ENCODE assay signal across 10 cellular contexts in genomic region chr1:10685851-10686403, GRCh38.
DNase-seq lines count a peak whose midpoint lies in the region; ATAC-seq and TF ChIP-seq lines count a peak whose summit lies in the region.
"Had no signal": no experiment of that assay in that cellular context is flagged by ENCODE, and none has a peak within 500 bp of the region (broad histone marks: within the 10 kb centered on the region; RNA-seq: fewer than 3 reads in every experiment).

No MANE protein-coding gene starts in this region.

- H3K9me3 Mint-ChIP-seq in activated naive CD4-positive, alpha-beta T cell treated with anti-CD3 and anti-CD28 coated beads, Interleukin-2, amount 50 U/mL, for 72 hours = no peaks in the 10 kb centered on the region
- H3K9me3 Mint-ChIP-seq: activated T-helper 1 cell treated with anti-CD3 and anti-CD28 coated beads, Interleukin-12 subunit alpha, Interleukin-12 subunit beta, Interleukin-2, Interleukin-4 antibody, amounts not matched to agents 30 ng/mL and 10 ng/mL and 1 ng/mL, durations not matched to agents 14 hours and 24 hours and 36 hours had no signal

- peaks cover 0 to 36% (median 0%) of the 10 kb centered on the region in 3 donors for H3K36me3 ChIP-seq in esophagus squamous epithelium
- H3K36me3 ChIP-seq in mucosa of rectum (ENCODE audit: control insufficient read depth in 2 of 2, insufficient read depth in 2 of 2, low read length in 2 of 2) = peaks cover 0 to 3% of the 10 kb centered on the region in 2 donors
- H3K36me3 ChIP-seq in tibial artery = no peaks in the 10 kb centered on the region

- no peaks in the 10 kb centered on the region for H3K36me3 Mint-ChIP-seq in activated naive CD4-positive, alpha-beta T cell treated with anti-CD3 and anti-CD28 coated beads, Interleukin-2, amount 50 U/mL, for 72 hours

- WGBS in esophagus squamous epithelium, 2 donors = 82 to 100% methylated on average over 1 to 4 of the region's 11 CpGs

- TF ChIP-seq POLR2A in esophagus squamous epithelium (IDR thresholded peaks at IDR 0.05) = no peak

- intact Hi-C loops in esophagus squamous epithelium (cut with DNase I) = loop anchor here (10.0 kb wide), 1 partner anchor 179 kb away; no protein-coding TSS in a partner anchor
- intact Hi-C loops in tibial artery (cut with DNase I; ENCODE audit: low total_unique reads) = loop anchor here (10.0 kb wide), 1 partner anchor 109 kb away; the partner anchor contains the start of gene CASZ1

- no peak for ATAC-seq in activated naive CD4-positive, alpha-beta T cell treated with anti-CD3 and anti-CD28 coated beads, Interleukin-2, amount 50 U/mL, for 72 hours

- H3K4me1 ChIP-seq in esophagus squamous epithelium (peaks cover 19 to 100% (median 41%) of the 10 kb centered on the region in 3 donors), mucosa of rectum (ENCODE audit: control insufficient read depth in 2 of 2, insufficient read depth in 2 of 2, low read length in 2 of 2) (peaks cover 56 to 80% of the 10 kb centered on the region in 2 donors), tibial artery (peaks cover 0 to 90% (median 69%) of the 10 kb centered on the region in 4 donors)

- H3K27ac Mint-ChIP-seq in activated naive CD4-positive, alpha-beta T cell treated with anti-CD3 and anti-CD28 coated beads, Interleukin-2, amount 50 U/mL, for 72 hours = no peak overlapping the region
- H3K27ac Mint-ChIP-seq: activated T-helper 1 cell treated with anti-CD3 and anti-CD28 coated beads, Interleukin-12 subunit alpha, Interleukin-12 subunit beta, Interleukin-2, Interleukin-4 antibody, amounts not matched to agents 30 ng/mL and 10 ng/mL and 1 ng/mL, durations not matched to agents 14 hours and 24 hours and 36 hours had no signal

- H3K9ac ChIP-seq in mucosa of rectum (ENCODE audit: low read depth in 1 of 2, low read length in 2 of 2) = peak overlapping the region in 1 of 2 donors; percentile 33

- no peak overlapping the region for H3K4me3 ChIP-seq in esophagus squamous epithelium
- H3K4me3 ChIP-seq in mucosa of rectum (ENCODE audit: low read length in 2 of 2) = no peak overlapping the region
- H3K4me3 ChIP-seq in tibial artery = no peak overlapping the region

- H3K9me3 ChIP-seq in esophagus squamous epithelium = no peaks in the 10 kb centered on the region
- no peaks in the 10 kb centered on the region for H3K9me3 ChIP-seq in mucosa of rectum (ENCODE audit: control insufficient read depth in 2 of 2, low read length in 2 of 2)
- no peaks in the 10 kb centered on the region for H3K9me3 ChIP-seq in tibial artery

- peak overlapping the region; percentile 36 to 78 (median 70) for H3K27ac ChIP-seq in esophagus squamous epithelium
- peak overlapping the region; percentile 82 to 87 for H3K27ac ChIP-seq in mucosa of rectum (ENCODE audit: low read depth in 2 of 2, low read length in 2 of 2)
- H3K27ac ChIP-seq in tibial artery = peak overlapping the region; percentile 62 to 74

- no peak for TF ChIP-seq CTCF in esophagus squamous epithelium (IDR thresholded peaks at IDR 0.05)
- TF ChIP-seq CTCF in tibial artery (IDR thresholded peaks at IDR 0.05) = no peak

- DNase-seq in NCI-H1417 (lab: John Stamatoyannopoulos, UW) (peak in 2 of 3 experiments; percentile 37 to 53), NCI-H1417 treated with DMSO at 0.1 percent for 48 hours (lab: John Stamatoyannopoulos, UW) (no peak), esophagus squamous epithelium (lab: John Stamatoyannopoulos, UW) (no peak), tibial artery (no peak), SK-N-DZ (ENCODE audit: low spot score) (no peak), kidney tubule cell (ENCODE audit: low spot score) (no peak)
- no peak for DNase-seq in activated naive CD4-positive, alpha-beta T cell treated with anti-CD3 and anti-CD28 coated beads, Interleukin-2, amount 50 U/mL, for 72 hours (ENCODE audit: low spot score in 2 of 2)
- DNase-seq: MV-4-11 had no signal

- H3K27me3 ChIP-seq in esophagus squamous epithelium (no peaks in the 10 kb centered on the region), mucosa of rectum (ENCODE audit: control insufficient read depth in 2 of 2, insufficient read depth in 2 of 2, low read length in 2 of 2) (no peaks in the 10 kb centered on the region), tibial artery (no peaks in the 10 kb centered on the region)

Comparison
In these comparisons a context has a peak if more than half of its experiments do, and no peak if none do; other contexts are left out.
1. DNase-seq: peak in NCI-H1417 (2 of 3); none in NCI-H1417 treated with DMSO at 0.1 percent for 48 hours (single experiment), esophagus squamous epithelium (single experiment), tibial artery (0 of 2), activated naive CD4-positive, alpha-beta T cell treated with anti-CD3 and anti-CD28 coated beads, Interleukin-2, amount 50 U/mL, for 72 hours (0 of 2), SK-N-DZ (single experiment) and kidney tubule cell (single experiment).
2. Peak in every context shown above with its lines, with median percentiles within 50 percentile points of each other: H3K27ac ChIP-seq.